In genomic region chr19:23311551-23311950, GRCh38 we compare ENCODE assay signal across 18 cellular contexts.
A peak's percentile ranks its signal among the peaks of the same experiment; 100 is the strongest.
DNase-seq lines count a peak whose midpoint lies in the region; ATAC-seq and TF ChIP-seq lines count a peak whose summit lies in the region.
"Had no signal": no experiment of that assay in that cellular context is flagged by ENCODE, and none has a peak within 500 bp of the region (broad histone marks: within the 10 kb centered on the region; RNA-seq: fewer than 3 reads in every experiment).

No MANE protein-coding gene starts in this region.

- no peaks in the 10 kb centered on the region for H3K27me3 Mint-ChIP-seq in GM23338 (ENCODE audit: insufficient read depth, low read depth, poor library complexity)
- H3K27me3 Mint-ChIP-seq: B cell; CD4-positive, CD25-positive, alpha-beta regulatory T cell had no signal

- ATAC-seq in RWPE2 (ENCODE audit: low read depth), result no peak
- ATAC-seq in HG03460 (IDR thresholded peaks at IDR 0.05; ENCODE audit: unreplicated experiment), result no peak
- ATAC-seq in GM23338, result no peak
- ATAC-seq in left ventricle myocardium superior, result no peak
- ATAC-seq: CD8-positive, alpha-beta T cell had no signal

- H3K36me3 ChIP-seq in RWPE2 (ENCODE audit: low read depth) (no peaks in the 10 kb centered on the region), GM23338 (ENCODE audit: insufficient read depth) (no peaks in the 10 kb centered on the region)
- H3K36me3 ChIP-seq: BLaER1, HAP-1 had no signal

- TF ChIP-seq CTCF in RWPE2 (IDR thresholded peaks at IDR 0.05; ENCODE audit: poor library complexity, severe bottlenecking), result no peak
- TF ChIP-seq CTCF in GM23338 (conservative IDR thresholded peaks at IDR 0.05; ENCODE audit: low read depth in 2 of 2), result no peak

- H3K27me3 ChIP-seq in RWPE2 (ENCODE audit: insufficient read depth, poor library complexity, severe bottlenecking) (no peaks in the 10 kb centered on the region), GM23338 (ENCODE audit: insufficient read depth) (no peaks in the 10 kb centered on the region)
- H3K27me3 ChIP-seq: BLaER1 had no signal

- no peak overlapping the region for H2AFZ ChIP-seq in GM23338

- H3K4me2 ChIP-seq in GM23338, result no peak overlapping the region
- H3K4me2 ChIP-seq: BLaER1 had no signal

- no peak overlapping the region for H3K4me3 ChIP-seq in RWPE2 (ENCODE audit: severe bottlenecking)
- H3K4me3 ChIP-seq in GM23338, result no peak overlapping the region
- H3K4me3 ChIP-seq: BLaER1, HAP-1 had no signal

- H3K4me3 Mint-ChIP-seq in GM23338, result no peak overlapping the region
- H3K4me3 Mint-ChIP-seq: B cell; CD4-positive, CD25-positive, alpha-beta regulatory T cell; CD8-positive, alpha-beta T cell; HFFc6 had no signal

- H3K79me2 ChIP-seq in GM23338 (replicated peaks; ENCODE audit: insufficient read depth), result no peaks in the 10 kb centered on the region

- peaks cover 88% of the 10 kb centered on the region for H3K9me3 Mint-ChIP-seq in GM23338

- peaks cover 11% of the 10 kb centered on the region for H3K36me3 Mint-ChIP-seq in GM23338 (ENCODE audit: low read depth)
- H3K36me3 Mint-ChIP-seq: CD4-positive, CD25-positive, alpha-beta regulatory T cell; CD8-positive, alpha-beta T cell had no signal

- H3K9me3 ChIP-seq in RWPE2 (ENCODE audit: severe bottlenecking), result no peaks in the 10 kb centered on the region
- H3K9me3 ChIP-seq: BLaER1, Caco-2, HAP-1 had no signal

- no peaks in the 10 kb centered on the region for H3K4me1 Mint-ChIP-seq in GM23338
- H3K4me1 Mint-ChIP-seq: B cell; CD4-positive, CD25-positive, alpha-beta regulatory T cell had no signal

- no peak overlapping the region for H3K27ac Mint-ChIP-seq in GM23338
- H3K27ac Mint-ChIP-seq: B cell; CD4-positive, CD25-positive, alpha-beta regulatory T cell; CD8-positive, alpha-beta T cell; HFFc6 had no signal

- H4K20me1 ChIP-seq in GM23338 (replicated peaks; ENCODE audit: insufficient read depth), result no peaks in the 10 kb centered on the region
- H4K20me1 ChIP-seq: BLaER1 had no signal

- peak; percentile 38 for DNase-seq in M059J (ENCODE audit: low read depth)
- no peak for DNase-seq in RWPE2 (ENCODE audit: low spot score)
- peak; percentile 56 for DNase-seq in kidney tubule cell (ENCODE audit: low spot score)
- no peak for DNase-seq in GM23338 (ENCODE audit: low spot score)
- DNase-seq in left ventricle myocardium superior, result no peak
- DNase-seq: Caco-2; CD4-positive, CD25-positive, alpha-beta regulatory T cell; CD8-positive, alpha-beta T cell; DMS153; DND-41; GOT3; HFFc6 had no signal

- intact Hi-C loops in left ventricle myocardium superior (cut with micrococcal nuclease), result no loop called here

- H3K27ac ChIP-seq in RWPE2 (ENCODE audit: poor library complexity, severe bottlenecking) (peak overlapping the region; percentile 19), GM23338 (ENCODE audit: low read depth) (no peak overlapping the region)
- H3K27ac ChIP-seq: 22Rv1, BLaER1, C4-2B had no signal

- H3K9me2 ChIP-seq in GM23338 (ENCODE audit: insufficient read depth), result 0 out of 2 replicates have a peak, but pooled peaks cover 2% of the 10 kb centered on the region

- H3F3A ChIP-seq in GM23338 (replicated peaks; ENCODE audit: low read depth), result no peaks in the 10 kb centered on the region

- peaks cover 8% of the 10 kb centered on the region for H3K4me1 ChIP-seq in RWPE2 (ENCODE audit: insufficient read depth, poor library complexity, severe bottlenecking)
- H3K4me1 ChIP-seq in GM23338 (ENCODE audit: insufficient read depth), result no peaks in the 10 kb centered on the region
- H3K4me1 ChIP-seq: BLaER1, Caco-2, HAP-1 had no signal

TF ChIP-seq in GM23338, 12 proteins besides CTCF, POLR2A, EP300 and RAD21 (continues in another document):
- TF ChIP-seq CREB1 (CRISPR knock-in tag; IDR thresholded peaks at IDR 0.05; ENCODE audit: low read depth), result no peak
- no peak for TF ChIP-seq POLR2AphosphoS5 (IDR thresholded peaks at IDR 0.05; ENCODE audit: low read depth)
- TF ChIP-seq, protein P1, sequence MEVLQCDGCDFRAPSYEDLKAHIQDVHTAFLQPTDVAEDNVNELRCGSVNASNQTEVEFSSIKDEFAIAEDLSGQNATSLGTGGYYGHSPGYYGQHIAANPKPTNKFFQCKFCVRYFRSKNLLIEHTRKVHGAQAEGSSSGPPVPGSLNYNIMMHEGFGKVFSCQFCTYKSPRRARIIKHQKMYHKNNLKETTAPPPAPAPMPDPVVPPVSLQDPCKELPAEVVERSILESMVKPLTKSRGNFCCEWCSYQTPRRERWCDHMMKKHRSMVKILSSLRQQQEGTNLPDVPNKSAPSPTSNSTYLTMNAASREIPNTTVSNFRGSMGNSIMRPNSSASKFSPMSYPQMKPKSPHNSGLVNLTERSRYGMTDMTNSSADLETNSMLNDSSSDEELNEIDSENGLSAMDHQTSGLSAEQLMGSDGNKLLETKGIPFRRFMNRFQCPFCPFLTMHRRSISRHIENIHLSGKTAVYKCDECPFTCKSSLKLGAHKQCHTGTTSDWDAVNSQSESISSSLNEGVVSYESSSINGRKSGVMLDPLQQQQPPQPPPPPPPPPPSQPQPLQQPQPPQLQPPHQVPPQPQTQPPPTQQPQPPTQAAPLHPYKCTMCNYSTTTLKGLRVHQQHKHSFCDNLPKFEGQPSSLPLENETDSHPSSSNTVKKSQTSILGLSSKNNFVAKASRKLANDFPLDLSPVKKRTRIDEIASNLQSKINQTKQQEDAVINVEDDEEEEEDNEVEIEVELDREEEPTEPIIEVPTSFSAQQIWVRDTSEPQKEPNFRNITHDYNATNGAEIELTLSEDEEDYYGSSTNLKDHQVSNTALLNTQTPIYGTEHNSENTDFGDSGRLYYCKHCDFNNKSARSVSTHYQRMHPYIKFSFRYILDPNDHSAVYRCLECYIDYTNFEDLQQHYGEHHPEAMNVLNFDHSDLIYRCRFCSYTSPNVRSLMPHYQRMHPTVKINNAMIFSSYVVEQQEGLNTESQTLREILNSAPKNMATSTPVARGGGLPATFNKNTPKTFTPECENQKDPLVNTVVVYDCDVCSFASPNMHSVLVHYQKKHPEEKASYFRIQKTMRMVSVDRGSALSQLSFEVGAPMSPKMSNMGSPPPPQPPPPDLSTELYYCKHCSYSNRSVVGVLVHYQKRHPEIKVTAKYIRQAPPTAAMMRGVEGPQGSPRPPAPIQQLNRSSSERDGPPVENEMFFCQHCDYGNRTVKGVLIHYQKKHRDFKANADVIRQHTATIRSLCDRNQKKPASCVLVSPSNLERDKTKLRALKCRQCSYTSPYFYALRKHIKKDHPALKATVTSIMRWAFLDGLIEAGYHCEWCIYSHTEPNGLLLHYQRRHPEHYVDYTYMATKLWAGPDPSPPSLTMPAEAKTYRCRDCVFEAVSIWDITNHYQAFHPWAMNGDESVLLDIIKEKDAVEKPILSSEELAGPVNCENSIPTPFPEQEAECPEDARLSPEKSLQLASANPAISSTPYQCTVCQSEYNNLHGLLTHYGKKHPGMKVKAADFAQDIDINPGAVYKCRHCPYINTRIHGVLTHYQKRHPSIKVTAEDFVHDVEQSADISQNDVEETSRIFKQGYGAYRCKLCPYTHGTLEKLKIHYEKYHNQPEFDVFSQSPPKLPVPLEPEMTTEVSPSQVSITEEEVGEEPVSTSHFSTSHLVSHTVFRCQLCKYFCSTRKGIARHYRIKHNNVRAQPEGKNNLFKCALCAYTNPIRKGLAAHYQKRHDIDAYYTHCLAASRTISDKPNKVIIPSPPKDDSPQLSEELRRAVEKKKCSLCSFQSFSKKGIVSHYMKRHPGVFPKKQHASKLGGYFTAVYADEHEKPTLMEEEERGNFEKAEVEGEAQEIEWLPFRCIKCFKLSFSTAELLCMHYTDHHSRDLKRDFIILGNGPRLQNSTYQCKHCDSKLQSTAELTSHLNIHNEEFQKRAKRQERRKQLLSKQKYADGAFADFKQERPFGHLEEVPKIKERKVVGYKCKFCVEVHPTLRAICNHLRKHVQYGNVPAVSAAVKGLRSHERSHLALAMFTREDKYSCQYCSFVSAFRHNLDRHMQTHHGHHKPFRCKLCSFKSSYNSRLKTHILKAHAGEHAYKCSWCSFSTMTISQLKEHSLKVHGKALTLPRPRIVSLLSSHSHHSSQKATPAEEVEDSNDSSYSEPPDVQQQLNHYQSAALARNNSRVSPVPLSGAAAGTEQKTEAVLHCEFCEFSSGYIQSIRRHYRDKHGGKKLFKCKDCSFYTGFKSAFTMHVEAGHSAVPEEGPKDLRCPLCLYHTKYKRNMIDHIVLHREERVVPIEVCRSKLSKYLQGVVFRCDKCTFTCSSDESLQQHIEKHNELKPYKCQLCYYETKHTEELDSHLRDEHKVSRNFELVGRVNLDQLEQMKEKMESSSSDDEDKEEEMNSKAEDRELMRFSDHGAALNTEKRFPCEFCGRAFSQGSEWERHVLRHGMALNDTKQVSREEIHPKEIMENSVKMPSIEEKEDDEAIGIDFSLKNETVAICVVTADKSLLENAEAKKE (CRISPR knock-in tag; IDR thresholded peaks at IDR 0.05), result no peak
- TF ChIP-seq, protein P2, sequence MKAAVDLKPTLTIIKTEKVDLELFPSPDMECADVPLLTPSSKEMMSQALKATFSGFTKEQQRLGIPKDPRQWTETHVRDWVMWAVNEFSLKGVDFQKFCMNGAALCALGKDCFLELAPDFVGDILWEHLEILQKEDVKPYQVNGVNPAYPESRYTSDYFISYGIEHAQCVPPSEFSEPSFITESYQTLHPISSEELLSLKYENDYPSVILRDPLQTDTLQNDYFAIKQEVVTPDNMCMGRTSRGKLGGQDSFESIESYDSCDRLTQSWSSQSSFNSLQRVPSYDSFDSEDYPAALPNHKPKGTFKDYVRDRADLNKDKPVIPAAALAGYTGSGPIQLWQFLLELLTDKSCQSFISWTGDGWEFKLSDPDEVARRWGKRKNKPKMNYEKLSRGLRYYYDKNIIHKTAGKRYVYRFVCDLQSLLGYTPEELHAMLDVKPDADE (IDR thresholded peaks at IDR 0.05), result no peak
- TF ChIP-seq EZH2phosphoT487 (IDR thresholded peaks at IDR 0.05; ENCODE audit: unreplicated experiment), result no peak
- TF ChIP-seq STAT1 (IDR thresholded peaks at IDR 0.05; ENCODE audit: unreplicated experiment), result no peak
- TF ChIP-seq ZNF114 (CRISPR knock-in tag; IDR thresholded peaks at IDR 0.05), result no peak
- TF ChIP-seq JUNB (IDR thresholded peaks at IDR 0.05; ENCODE audit: unreplicated experiment), result no peak
- no peak for TF ChIP-seq ZNF331 (CRISPR knock-in tag; IDR thresholded peaks at IDR 0.05; ENCODE audit: low read depth)

Comparison
In these comparisons a context has a peak if more than half of its experiments do, and no peak if none do; other contexts are left out.
1. DNase-seq: peak in M059J (single experiment) and kidney tubule cell (single experiment); none in RWPE2 (single experiment), GM23338 (single experiment) and left ventricle myocardium superior (single experiment).